Comparison of ENCODE assay signal across 31 cellular contexts in genomic region chr20:18731940-18732339, GRCh38.
"Had no signal": no experiment of that assay in that cellular context is flagged by ENCODE, and none has a peak within 500 bp of the region (broad histone marks: within the 10 kb centered on the region; RNA-seq: fewer than 3 reads in every experiment).

No MANE protein-coding gene starts in this region.

- H3K36me3 Mint-ChIP-seq: natural killer cell had no signal

- H3K4me3 Mint-ChIP-seq: naive thymus-derived CD4-positive, alpha-beta T cell; natural killer cell; nephron; neural progenitor cell; stimulated activated memory B cell treated with anti-CD40 and anti-IgM and Interleukin-4, amounts not matched to agents 10 μg/mL and 1 μg/mL and 100 μg/mL, for 72 hours; stimulated activated naive CD8-positive, alpha-beta T cell treated with anti-CD3 and anti-CD28 coated beads, Interleukin-15, Interleukin-2, amounts not matched to agents 100 ng/mL and 50 ng/mL, for 24 hours had no signal

- ATAC-seq: naive thymus-derived CD4-positive, alpha-beta T cell; natural killer cell; psoas muscle; right cardiac atrium; sciatic nerve; stimulated activated memory B cell treated with anti-CD40 and anti-IgM and Interleukin-4, amounts not matched to agents 10 μg/mL and 1 μg/mL and 100 μg/mL, for 72 hours had no signal

- H3K4me1 ChIP-seq: parathyroid adenoma, stomach, tibial nerve, upper lobe of left lung had no signal

- H3K9ac ChIP-seq: neural progenitor cell, parathyroid adenoma had no signal

- H3K9me3 Mint-ChIP-seq: naive thymus-derived CD4-positive, alpha-beta T cell; natural killer cell; nephron; neural progenitor cell; stimulated activated memory B cell treated with anti-CD40 and anti-IgM and Interleukin-4, amounts not matched to agents 10 μg/mL and 1 μg/mL and 100 μg/mL, for 72 hours; stimulated activated naive CD8-positive, alpha-beta T cell treated with anti-CD3 and anti-CD28 coated beads, Interleukin-15, Interleukin-2, amounts not matched to agents 100 ng/mL and 50 ng/mL, for 24 hours had no signal

- H3K27me3 Mint-ChIP-seq: naive thymus-derived CD4-positive, alpha-beta T cell; stimulated activated memory B cell treated with anti-CD40 and anti-IgM and Interleukin-4, amounts not matched to agents 10 μg/mL and 1 μg/mL and 100 μg/mL, for 72 hours; stimulated activated naive CD8-positive, alpha-beta T cell treated with anti-CD3 and anti-CD28 coated beads, Interleukin-15, Interleukin-2, amounts not matched to agents 100 ng/mL and 50 ng/mL, for 24 hours had no signal

- H3K27ac Mint-ChIP-seq: natural killer cell; nephron; neural progenitor cell; progenitor cell of endocrine pancreas; stimulated activated memory B cell treated with anti-CD40 and anti-IgM and Interleukin-4, amounts not matched to agents 10 μg/mL and 1 μg/mL and 100 μg/mL, for 72 hours; stimulated activated naive CD8-positive, alpha-beta T cell treated with anti-CD3 and anti-CD28 coated beads, Interleukin-15, Interleukin-2, amounts not matched to agents 100 ng/mL and 50 ng/mL, for 24 hours had no signal

- H3K9me3 ChIP-seq: ovary, psoas muscle, spleen, stomach, thoracic aorta, thyroid gland, tibial nerve, upper lobe of left lung, vagina had no signal

- H3K36me3 ChIP-seq: neural progenitor cell, ovary, stomach, thoracic aorta, thyroid gland, tibial nerve, upper lobe of left lung, vagina had no signal

- H3K4me3 ChIP-seq: neural progenitor cell, ovary, psoas muscle, skin epidermis, smooth muscle cell, spleen, stomach, thoracic aorta, thyroid gland, tibial nerve, upper lobe of left lung, vagina had no signal

- DNase-seq: naive thymus-derived CD4-positive, alpha-beta T cell; natural killer cell; occipital lobe; ovary; posterior cingulate gyrus; psoas muscle; right cardiac atrium; spleen; stimulated activated CD4-positive, alpha-beta T cell treated with anti-CD3 and anti-CD28 coated beads, Interleukin-12 subunit alpha, Interleukin-12 subunit beta, amount 100 ng/mL, for 4 hours; stimulated activated CD4-positive, alpha-beta T cell treated with anti-CD3 and anti-CD28 coated beads, Interleukin-1b, Interleukin-23, amount 100 ng/mL, for 48 hours; stimulated activated CD4-positive, alpha-beta T cell treated with anti-CD3 and anti-CD28 coated beads, Interleukin-4, amount 100 ng/mL, for 1 hour; stimulated activated CD4-positive, alpha-beta T cell treated with anti-CD3 and anti-CD28 coated beads, Interleukin-4, amount 100 ng/mL, for 4 hours; stimulated activated CD8-positive, alpha-beta memory T cell treated with anti-CD3 and anti-CD28 coated beads, Interleukin-4, amount 100 ng/mL, for 48 hours; stimulated activated naive CD4-positive, alpha-beta T cell treated with Interleukin-2 at 50 U/mL for 16 hours; stomach; thyroid gland; trophoblast cell; upper lobe of left lung had no signal

- H2AFZ ChIP-seq: neural progenitor cell, parathyroid adenoma had no signal

- H3K27ac ChIP-seq: neural progenitor cell, ovary, parathyroid adenoma, psoas muscle, spleen, stomach, thoracic aorta, thyroid gland, tibial nerve, upper lobe of left lung, vagina had no signal

- H3K4me2 ChIP-seq: neural progenitor cell, smooth muscle cell had no signal

- H3K27me3 ChIP-seq: neural progenitor cell, ovary, spleen, stomach, thyroid gland, tibial nerve, upper lobe of left lung, vagina had no signal

- FAIRE-seq: urothelium cell line had no signal
